In the genomic region with DNA sequence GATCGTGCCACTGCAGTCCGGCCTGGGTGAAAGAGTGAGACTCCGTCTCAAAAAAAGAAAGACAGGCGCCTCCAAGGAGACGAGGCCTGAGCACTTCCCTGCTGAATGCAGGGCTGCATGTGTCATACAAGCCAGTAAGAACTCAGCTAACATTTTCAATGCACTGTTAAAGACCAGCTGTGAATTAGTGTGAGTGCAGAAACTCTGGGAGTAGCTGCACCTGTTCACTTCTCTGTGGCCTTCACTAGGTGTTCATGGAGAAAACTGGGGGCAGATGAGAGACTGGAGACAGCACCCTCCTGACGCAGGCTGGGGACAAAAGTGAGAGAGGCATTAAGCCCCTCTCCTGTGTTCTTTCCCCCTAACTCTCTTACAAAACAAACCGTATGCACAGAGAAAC, we compare ENCODE assay signal across 22 cellular contexts.
"Had no signal": no experiment of that assay in that cellular context is flagged by ENCODE, and none has a peak within 500 bp of the region (broad histone marks: within the 10 kb centered on the region; RNA-seq: fewer than 3 reads in every experiment).

No MANE protein-coding gene starts in this region.

- H3K4me1 ChIP-seq: gastroesophageal sphincter, left ventricle myocardium inferior, transverse colon had no signal

- H3K4me3 Mint-ChIP-seq: activated naive CD8-positive, alpha-beta T cell treated with anti-CD3 and anti-CD28 coated beads, Interleukin-2, amount 50 U/mL, for 24 hours; activated T-cell treated with anti-CD3 and anti-CD28 coated beads, Interleukin-2, amount 50 U/mL, for 72 hours; nephron progenitor cell; stimulated activated effector memory CD8-positive, alpha-beta T cell treated with anti-CD3 and anti-CD28 coated beads, Interleukin-12 subunit alpha, Interleukin-12 subunit beta, amount 100 ng/mL, for 72 hours; T-cell; T-helper 2 cell treated with Interferon-gamma antibody and Interleukin-4, amounts not matched to agents 5 μg/mL and 100 μg/mL, for 36 hours had no signal

- H3K4me3 ChIP-seq: esophagus squamous epithelium, gastroesophageal sphincter, left ventricle myocardium inferior, transverse colon had no signal

- H3K27ac Mint-ChIP-seq: activated naive CD8-positive, alpha-beta T cell treated with anti-CD3 and anti-CD28 coated beads, Interleukin-2, amount 50 U/mL, for 24 hours; activated T-cell treated with anti-CD3 and anti-CD28 coated beads, Interleukin-2, amount 50 U/mL, for 72 hours; nephron progenitor cell; stimulated activated effector memory CD8-positive, alpha-beta T cell treated with anti-CD3 and anti-CD28 coated beads, Interleukin-12 subunit alpha, Interleukin-12 subunit beta, amount 100 ng/mL, for 72 hours; T-cell; T-helper 2 cell treated with Interferon-gamma antibody and Interleukin-4, amounts not matched to agents 5 μg/mL and 100 μg/mL, for 36 hours had no signal

- H3K9me3 ChIP-seq: esophagus squamous epithelium, gastroesophageal sphincter, left ventricle myocardium inferior, transverse colon had no signal

- H3K27ac ChIP-seq: esophagus squamous epithelium, gastroesophageal sphincter, left ventricle myocardium inferior, transverse colon, VCaP had no signal

- H3K9me3 Mint-ChIP-seq: activated naive CD8-positive, alpha-beta T cell treated with anti-CD3 and anti-CD28 coated beads, Interleukin-2, amount 50 U/mL, for 24 hours; activated T-cell treated with anti-CD3 and anti-CD28 coated beads, Interleukin-2, amount 50 U/mL, for 72 hours; nephron progenitor cell; stimulated activated effector memory CD8-positive, alpha-beta T cell treated with anti-CD3 and anti-CD28 coated beads, Interleukin-12 subunit alpha, Interleukin-12 subunit beta, amount 100 ng/mL, for 72 hours; T-cell; T-helper 2 cell treated with Interferon-gamma antibody and Interleukin-4, amounts not matched to agents 5 μg/mL and 100 μg/mL, for 36 hours had no signal

- H3K36me3 Mint-ChIP-seq: stimulated activated effector memory CD8-positive, alpha-beta T cell treated with anti-CD3 and anti-CD28 coated beads, Interleukin-12 subunit alpha, Interleukin-12 subunit beta, amount 100 ng/mL, for 72 hours had no signal

- H3K27me3 ChIP-seq: esophagus squamous epithelium, gastroesophageal sphincter, transverse colon had no signal

- H3K27me3 Mint-ChIP-seq: activated naive CD8-positive, alpha-beta T cell treated with anti-CD3 and anti-CD28 coated beads, Interleukin-2, amount 50 U/mL, for 24 hours; T-cell had no signal

- DNase-seq: activated CD4-positive, alpha-beta T cell treated with anti-CD3 and anti-CD28 coated beads for 1 hour; activated CD4-positive, alpha-beta T cell treated with anti-CD3 and anti-CD28 coated beads, Interleukin-2, amount 50 U/mL, for 4 hours; activated gamma-delta T cell; activated naive CD4-positive, alpha-beta T cell treated with anti-CD3 and anti-CD28 coated beads, Interleukin-2, amount 50 U/mL, for 16 hours; activated naive CD8-positive, alpha-beta T cell treated with anti-CD3 and anti-CD28 coated beads, Interleukin-2, amount 50 U/mL, for 24 hours; activated T-cell treated with anti-CD3 and anti-CD28 coated beads, Interleukin-2, amount 50 U/mL, for 72 hours; esophagus squamous epithelium; head of caudate nucleus; hypothalamus; left ventricle myocardium inferior; nephron progenitor cell; occipital lobe; posterior cingulate gyrus; small intestine; stimulated activated CD4-positive, alpha-beta T cell treated with anti-CD3 and anti-CD28 coated beads, Interleukin-2, amount 100 ng/mL, for 24 hours; T-cell; transverse colon had no signal

- ATAC-seq: activated naive CD8-positive, alpha-beta T cell treated with anti-CD3 and anti-CD28 coated beads, Interleukin-2, amount 50 U/mL, for 24 hours; activated T-cell treated with anti-CD3 and anti-CD28 coated beads, Interleukin-2, amount 50 U/mL, for 72 hours; gastroesophageal sphincter; sciatic nerve; stimulated activated effector memory CD8-positive, alpha-beta T cell treated with anti-CD3 and anti-CD28 coated beads, Interleukin-12 subunit alpha, Interleukin-12 subunit beta, amount 100 ng/mL, for 72 hours; T-cell had no signal
